ENCODE assay signal across 8 cellular contexts in the genomic region with DNA sequence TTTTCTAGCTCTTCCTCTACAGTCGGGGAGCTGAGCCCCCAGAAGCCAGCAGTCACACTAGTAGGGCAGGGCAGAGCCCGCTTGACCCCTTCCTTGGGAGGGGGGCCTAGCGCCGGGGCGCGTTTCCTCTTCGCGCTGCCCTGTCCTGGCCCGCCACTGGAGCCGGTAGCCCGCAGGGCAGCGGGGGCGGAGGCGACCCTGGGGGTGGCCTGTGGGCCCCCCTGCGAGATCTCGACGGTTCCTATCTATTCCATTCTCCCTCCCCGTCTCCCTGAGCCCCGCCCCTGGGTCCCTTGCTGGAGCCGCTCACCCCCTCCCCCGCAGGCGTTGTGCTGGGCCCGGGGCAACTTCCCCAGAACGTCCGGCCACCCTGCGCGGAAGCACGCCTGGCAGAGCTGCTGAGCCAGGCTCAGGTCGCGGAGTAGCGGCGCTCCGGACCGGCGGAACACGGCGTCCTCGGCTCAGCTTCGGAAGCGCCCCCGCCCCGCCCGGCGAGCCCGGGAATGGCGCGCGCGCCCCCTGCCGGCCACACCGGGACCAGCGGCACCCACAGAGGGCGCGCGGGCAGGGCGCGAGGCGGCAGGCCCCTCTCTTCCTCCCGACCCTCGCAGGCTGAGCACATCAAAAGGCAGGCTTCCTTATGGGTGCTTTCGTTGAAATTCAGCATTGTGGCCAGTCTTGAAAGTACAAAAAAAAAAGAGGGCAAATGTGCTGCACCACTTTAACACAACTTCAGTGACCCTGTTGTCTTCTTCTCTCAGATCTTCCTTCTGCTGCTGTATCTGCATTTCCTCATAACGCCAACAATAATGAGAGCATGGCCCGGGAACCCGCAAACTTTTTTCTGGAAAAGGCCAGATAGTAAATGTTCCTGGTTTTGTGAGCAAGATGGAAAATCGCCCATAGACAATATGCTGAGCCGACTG.
DNase-seq lines count a peak whose midpoint lies in the region; ATAC-seq and FAIRE-seq lines count a peak whose summit lies in the region.

No MANE protein-coding gene starts in this region.

- peak; percentile 86 for FAIRE-seq in HTR-8/SVneo (lab: Jason Lieb, UNC)

- DNase-seq in DMS53 (lab: John Stamatoyannopoulos, UW), result peak; percentile 91
- peak; percentile 75 for DNase-seq in HTR-8/SVneo (ENCODE audit: insufficient read length, low spot score)
- peak; percentile 67 for DNase-seq in SK-MEL-5 (ENCODE audit: low read depth, low spot score)
- peak; percentile 86 for DNase-seq in astrocyte of the hippocampus (ENCODE audit: low read depth, low spot score)
- peak in 47 of 51 donors; percentile 11 to 80 (median 51) for DNase-seq in hypothalamus (lab: John Stamatoyannopoulos, UW)
- peak; percentile 89 for DNase-seq in retina
- no peak for DNase-seq in cerebellar nuclear complex (lab: John Stamatoyannopoulos, UW)

- peak; percentile 93 for ATAC-seq in GM21390 (IDR thresholded peaks at IDR 0.05; ENCODE audit: unreplicated experiment)

- in situ Hi-C loops in SK-MEL-5 (cut with HindIII; ENCODE audit: low pct_unique_long_range_greater_than_20kb, low sequenced_read_pairs), result no loop called here

Comparison
In these comparisons a context has a peak if more than half of its experiments do, and no peak if none do; other contexts are left out.
1. DNase-seq: peak in DMS53 (single experiment), HTR-8/SVneo (single experiment), SK-MEL-5 (single experiment), astrocyte of the hippocampus (single experiment), hypothalamus (47 of 51) and retina (single experiment); none in cerebellar nuclear complex (0 of 2).